Comparison of ENCODE assay signal across 7 cellular contexts in genomic region chr6:11460001-11460668, GRCh38.
DNase-seq lines count a peak whose midpoint lies in the region; ATAC-seq, FAIRE-seq and TF ChIP-seq lines count a peak whose summit lies in the region.

No MANE protein-coding gene starts in this region.

- H3K27me3 ChIP-seq in keratinocyte (ENCODE audit: control insufficient read depth, extremely low read depth, insufficient read depth, low read length): no peaks in the 10 kb centered on the region

- H3K27ac ChIP-seq in keratinocyte (ENCODE audit: control insufficient read depth, insufficient read depth, low read length): no peak overlapping the region

- H3K36me3 ChIP-seq in keratinocyte (ENCODE audit: control insufficient read depth in 2 of 2, extremely low read depth in 1 of 2, insufficient read depth in 2 of 2, low read length in 2 of 2): no peaks in the 10 kb centered on the region

- no peaks in the 10 kb centered on the region for H4K20me1 ChIP-seq in keratinocyte (ENCODE audit: control insufficient read depth, extremely low read depth, insufficient read depth, low read length)

- no peak for FAIRE-seq in RCC 7860 (lab: Jason Lieb, UNC)
- FAIRE-seq in keratinocyte (lab: Jason Lieb, UNC): no peak

- no peaks in the 10 kb centered on the region for H3K79me2 ChIP-seq in keratinocyte (ENCODE audit: control insufficient read depth, insufficient read depth, low read length)

- H3K4me3 ChIP-seq in keratinocyte (ENCODE audit: control insufficient read depth in 2 of 3, extremely low read depth in 1 of 3, insufficient read depth in 2 of 3, low read depth in 1 of 3, low read length in 3 of 3): no peak overlapping the region

- H2AFZ ChIP-seq in keratinocyte (ENCODE audit: control insufficient read depth, low read length): no peak overlapping the region

- peak; percentile 59 for DNase-seq in RCC 7860 (ENCODE audit: low spot score)
- no peak for DNase-seq in keratinocyte (ENCODE audit: low read depth, low spot score)
- no peak for DNase-seq in NCI-H146 (lab: John Stamatoyannopoulos, UW)
- DNase-seq in activated gamma-delta T cell (lab: John Stamatoyannopoulos, UW): no peak

- no peaks in the 10 kb centered on the region for H3K9me1 ChIP-seq in keratinocyte (ENCODE audit: control insufficient read depth, extremely low read depth, insufficient read depth, low read length)

- dilution Hi-C loops in keratinocyte (cut with MboI; ENCODE audit: extremely low pct_ligation_motif_present, low sequenced_read_pairs): no loop called here

- no peaks in the 10 kb centered on the region for H3K9me3 ChIP-seq in keratinocyte (ENCODE audit: control insufficient read depth, low read depth, low read length)

- H3K9ac ChIP-seq in keratinocyte (ENCODE audit: control insufficient read depth, extremely low read depth, insufficient read depth, low read length): no peak overlapping the region

- no peak overlapping the region for H3K4me2 ChIP-seq in keratinocyte (ENCODE audit: control insufficient read depth, extremely low read depth, insufficient read depth, low read depth, low read length)

- H3K4me1 ChIP-seq in keratinocyte (ENCODE audit: control insufficient read depth, extremely low read depth, insufficient read depth, low read length): no peaks in the 10 kb centered on the region

- ATAC-seq in GM18858 (IDR thresholded peaks at IDR 0.05; ENCODE audit: unreplicated experiment) (peak; percentile 24), HG02571 (IDR thresholded peaks at IDR 0.05; ENCODE audit: unreplicated experiment) (peak; percentile 37), GM18519 (IDR thresholded peaks at IDR 0.05; ENCODE audit: low FRiP score, unreplicated experiment) (no peak)

- TF ChIP-seq CTCF in keratinocyte (optimal IDR thresholded peaks at IDR 0.05 in 1 of 3, IDR thresholded peaks at IDR 0.05 in 1 of 3, conservative IDR thresholded peaks at IDR 0.05 in 1 of 3; ENCODE audit: extremely low read depth in 1 of 3, insufficient read depth in 2 of 3, low read length in 3 of 3): peak; percentile 7 to 48 (median 11)
